ENCODE assay signal across 13 cellular contexts in the genomic region with DNA sequence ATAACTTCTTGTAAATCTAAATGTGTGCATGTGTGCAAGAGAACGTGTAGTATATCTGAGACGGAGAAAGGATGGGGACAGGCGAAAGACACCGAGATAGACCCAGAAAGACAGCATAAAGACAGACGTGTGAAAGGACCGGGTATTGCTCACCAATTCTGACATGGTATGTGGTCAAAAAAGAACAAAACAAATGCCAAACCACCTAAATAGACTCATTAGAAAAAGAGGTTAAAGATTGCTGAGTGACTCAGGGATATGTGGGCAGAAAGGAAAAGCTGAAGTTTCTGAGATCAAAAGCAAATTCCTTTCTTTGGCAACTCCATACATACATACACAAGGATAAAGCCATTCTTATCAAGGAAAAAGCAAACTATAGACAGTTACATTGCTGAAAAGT.
A peak's percentile ranks its signal among the peaks of the same experiment; 100 is the strongest.
DNase-seq lines count a peak whose midpoint lies in the region; ATAC-seq, FAIRE-seq and TF ChIP-seq lines count a peak whose summit lies in the region.
"Had no signal": no experiment of that assay in that cellular context is flagged by ENCODE, and none has a peak within 500 bp of the region (broad histone marks: within the 10 kb centered on the region; RNA-seq: fewer than 3 reads in every experiment).

No MANE protein-coding gene starts in this region.

- POLR2A ChIA-PET in A549 (lab: Yijun Ruan, JAX) = interaction anchor here (0.5 to 1.4 kb wide), 3 partner anchors 42 to 186 kb away, joined by 4 to 6 read pairs (median 5); no protein-coding TSS in a partner anchor
- POLR2A ChIA-PET in A673 (lab: Charles Lee; ENCODE audit: low non-redundant PET) = no interaction called here

- H3K4me3 Mint-ChIP-seq in HFFc6 = peak overlapping the region; percentile 11
- H3K4me3 Mint-ChIP-seq: B cell had no signal

- H3K27ac ChIP-seq in A549 (peak overlapping the region; percentile 29 to 79; a peak in 5 of 6 replicates), A673 (ENCODE audit: low read depth, low read length, poor library complexity, severe bottlenecking) (no peak overlapping the region)
- H3K27ac ChIP-seq: tibial nerve had no signal

- H3K4me3 ChIP-seq in A549 = no peak overlapping the region
- H3K4me3 ChIP-seq in A673 (ENCODE audit: low read depth, low read length, poor library complexity, severe bottlenecking) = no peak overlapping the region
- H3K4me3 ChIP-seq: tibial nerve had no signal

- no peak for FAIRE-seq in A549 (lab: Jason Lieb, UNC)
- FAIRE-seq: HTR-8/SVneo had no signal

- TF ChIP-seq POLR2A in A549 (IDR thresholded peaks at IDR 0.05; ENCODE audit: low read length) = no peak

- peak overlapping the region; percentile 77 for H3K27ac Mint-ChIP-seq in HFFc6
- H3K27ac Mint-ChIP-seq: B cell had no signal

- no peaks in the 10 kb centered on the region for H3K27me3 ChIP-seq in A673 (replicated peaks; ENCODE audit: insufficient read depth, low read depth, low read length, poor library complexity)
- H3K27me3 ChIP-seq: tibial nerve had no signal

- TF ChIP-seq RAD21 in A549 (conservative IDR thresholded peaks at IDR 0.05 in 1 of 2, IDR thresholded peaks at IDR 0.05 in 1 of 2) = no peak

- CTCF ChIA-PET in A549 (lab: Yijun Ruan, JAX) = no interaction called here
- CTCF ChIA-PET in A673 (lab: Charles Lee) = no interaction called here

- TF ChIP-seq EP300 in A549 (IDR thresholded peaks at IDR 0.05) = no peak

- intact Hi-C loops in A673 (cut with micrococcal nuclease; ENCODE audit: unreplicated experiment) = no loop called here

- no peak for TF ChIP-seq CTCF in A549 (IDR thresholded peaks at IDR 0.05)
- no peak for TF ChIP-seq CTCF in HFFc6 (IDR thresholded peaks at IDR 0.05)
- no peak for TF ChIP-seq CTCF in A673 (conservative IDR thresholded peaks at IDR 0.05; ENCODE audit: low read depth, low read length)

- H3K27me3 Mint-ChIP-seq in HFFc6 (ENCODE audit: insufficient read depth) = no peaks in the 10 kb centered on the region; the same call in 1 of the 2 replicates
- H3K27me3 Mint-ChIP-seq: B cell had no signal

- DNase-seq in A549 (ENCODE audit: low read depth in 1 of 2, low spot score in 1 of 2) (no peak), HFFc6 (peak; percentile 49), astrocyte of the hippocampus (ENCODE audit: low read depth, low spot score) (peak; percentile 82), kidney glomerular epithelial cell (lab: John Stamatoyannopoulos, UW) (peak; percentile 70), A673 (ENCODE audit: low spot score) (no peak), NOMO-1 treated with dmso at 0.1 percent for 144 hours (lab: John Stamatoyannopoulos, UW; ENCODE audit: unreplicated experiment) (no peak), NCI-H510A (lab: John Stamatoyannopoulos, UW) (no peak)
- DNase-seq: activated CD4-positive, alpha-beta T cell treated with anti-CD3 and anti-CD28 coated beads for 4 hours; NCI-H146 had no signal

- WGBS in A549 (ENCODE audit: missing lambda C conversion rate) = 69% methylated on average over 6 of the region's 6 CpGs

- peak overlapping the region; percentile 41 for H3K4me2 ChIP-seq in A549

- peaks cover 42% of the 10 kb centered on the region for H3K4me1 Mint-ChIP-seq in HFFc6 (ENCODE audit: low read depth)
- H3K4me1 Mint-ChIP-seq: B cell had no signal

- H3K9me3 ChIP-seq in A549 = no peaks in the 10 kb centered on the region
- no peaks in the 10 kb centered on the region for H3K9me3 ChIP-seq in A673 (ENCODE audit: low read depth, low read length, poor library complexity, severe bottlenecking)
- H3K9me3 ChIP-seq: tibial nerve had no signal

- H3K9me3 Mint-ChIP-seq in HFFc6 = no peaks in the 10 kb centered on the region

- ATAC-seq in A549 = peak in 1 of 2 experiments; percentile 36; a peak in 3 of 6 replicates
- no peak for ATAC-seq in HG03520 (IDR thresholded peaks at IDR 0.05; ENCODE audit: unreplicated experiment)

- no TSS peak for BruUV-seq in A673 (replicated peaks; lab: Mats Ljungman, UMichigan)

- H3K36me3 ChIP-seq in A673 (ENCODE audit: insufficient read depth, low read length, poor library complexity, severe bottlenecking) = no peaks in the 10 kb centered on the region
- H3K36me3 ChIP-seq: tibial nerve had no signal

- no peaks in the 10 kb centered on the region; the same call in 1 of the 2 replicates for H3K36me3 Mint-ChIP-seq in HFFc6 (ENCODE audit: low read depth)

- H3K4me1 ChIP-seq in A549 = peaks cover 37% of the 10 kb centered on the region
- peaks cover 7% of the 10 kb centered on the region for H3K4me1 ChIP-seq in A673 (ENCODE audit: insufficient read depth, low read length, poor library complexity, severe bottlenecking)

TF ChIP-seq in A549, 52 proteins besides CTCF, POLR2A, EP300 and RAD21:
- no peak for TF ChIP-seq SMC3 (IDR thresholded peaks at IDR 0.05)
- TF ChIP-seq KDM1A (IDR thresholded peaks at IDR 0.05; ENCODE audit: low read depth) = no peak
- no peak for TF ChIP-seq KDM5A (IDR thresholded peaks at IDR 0.05)
- TF ChIP-seq ZSCAN20 (CRISPR knock-in tag; IDR thresholded peaks at IDR 0.05) = no peak
- no peak for TF ChIP-seq HDAC2 (IDR thresholded peaks at IDR 0.05)

Comparison
In these comparisons a context has a peak if more than half of its experiments do, and no peak if none do; other contexts are left out.
1. DNase-seq: peak in HFFc6 (single experiment), astrocyte of the hippocampus (single experiment) and kidney glomerular epithelial cell (single experiment); none in A549 (0 of 2), A673 (single experiment), NOMO-1 treated with dmso at 0.1 percent for 144 hours (single experiment) and NCI-H510A (single experiment).